ENCODE assay signal across 10 cellular contexts in genomic region chr11:110130642-110131238, GRCh38. TPM values are rescaled to one million over a fixed set of nuclear protein-coding genes. Genes with fewer than 3 reads are reported as not detected.
DNase-seq lines count a peak whose midpoint lies in the region; ATAC-seq and TF ChIP-seq lines count a peak whose summit lies in the region.
"Had no signal": no experiment of that assay in that cellular context is flagged by ENCODE, and none has a peak within 500 bp of the region (broad histone marks: within the 10 kb centered on the region; RNA-seq: fewer than 3 reads in every experiment).

No MANE protein-coding gene starts in this region.

- H3K4me3 ChIP-seq in heart right ventricle (no peak overlapping the region), SJCRH30 (peak overlapping the region; percentile 36)
- H3K4me3 ChIP-seq: A549 had no signal

- intact Hi-C loops in heart right ventricle (cut with DNase I): no loop called here
- intact Hi-C loops in Right ventricle myocardium superior (cut with DNase I): no loop called here

- no peaks in the 10 kb centered on the region for H3K36me3 ChIP-seq in heart right ventricle
- H3K36me3 ChIP-seq in SJCRH30: no peaks in the 10 kb centered on the region

- peaks cover 5% of the 10 kb centered on the region for H3K27me3 Mint-ChIP-seq in activated T-cell treated with anti-CD3 and anti-CD28 coated beads, Interleukin-2, amount 50 U/mL, for 72 hours (ENCODE audit: low read depth)

- no peak overlapping the region for H3K27ac Mint-ChIP-seq in activated T-cell treated with anti-CD3 and anti-CD28 coated beads, Interleukin-2, amount 50 U/mL, for 72 hours
- H3K27ac Mint-ChIP-seq: activated CD8-positive, alpha-beta memory T cell treated with anti-CD3 and anti-CD28 coated beads, Interleukin-2, amount 10 ng/mL, durations not matched to agents 7 days and 5 days had no signal

- no peak overlapping the region for H3K4me3 Mint-ChIP-seq in activated T-cell treated with anti-CD3 and anti-CD28 coated beads, Interleukin-2, amount 50 U/mL, for 72 hours
- H3K4me3 Mint-ChIP-seq: activated CD8-positive, alpha-beta memory T cell treated with anti-CD3 and anti-CD28 coated beads, Interleukin-2, amount 10 ng/mL, durations not matched to agents 7 days and 5 days had no signal

- H3K36me3 Mint-ChIP-seq in activated T-cell treated with anti-CD3 and anti-CD28 coated beads, Interleukin-2, amount 50 U/mL, for 72 hours (ENCODE audit: insufficient read depth in 2 of 2): no peaks in the 10 kb centered on the region
- H3K36me3 Mint-ChIP-seq: activated CD8-positive, alpha-beta memory T cell treated with anti-CD3 and anti-CD28 coated beads, Interleukin-2, amount 10 ng/mL, durations not matched to agents 7 days and 5 days had no signal

- DNase-seq in heart right ventricle (no peak), Right ventricle myocardium superior (no peak), SJCRH30 (peak; percentile 91 to 93), iris pigment epithelial cell (ENCODE audit: low read depth) (peak; percentile 34)
- no peak for DNase-seq in activated CD8-positive, alpha-beta memory T cell treated with anti-CD3 and anti-CD28 coated beads, Interleukin-2, amount 50 U/mL, for 48 hours
- no peak for DNase-seq in activated T-cell treated with anti-CD3 and anti-CD28 coated beads, Interleukin-2, amount 50 U/mL, for 72 hours
- DNase-seq: activated CD8-positive, alpha-beta memory T cell treated with anti-CD3 and anti-CD28 coated beads, Interleukin-2, amount 10 ng/mL, durations not matched to agents 7 days and 5 days had no signal

- H3K9me3 ChIP-seq in heart right ventricle (no peaks in the 10 kb centered on the region), SJCRH30 (replicated peaks) (no peaks in the 10 kb centered on the region)
- H3K9me3 ChIP-seq: A549 had no signal

- peaks cover 0 to 28% (median 19%) of the 10 kb centered on the region in 9 donors for H3K4me1 ChIP-seq in heart right ventricle
- H3K4me1 ChIP-seq in SJCRH30: peaks cover 26% of the 10 kb centered on the region; the same call in 1 of the 2 replicates

- peak; percentile 38 to 85 (median 66) for ATAC-seq in heart right ventricle
- no peak for ATAC-seq in Right ventricle myocardium superior (ENCODE audit: poor library complexity)
- no peak for ATAC-seq in activated T-cell treated with anti-CD3 and anti-CD28 coated beads, Interleukin-2, amount 50 U/mL, for 72 hours (replicated peaks in 1 of 2)
- no peak for ATAC-seq in GM18511 (IDR thresholded peaks at IDR 0.05; ENCODE audit: unreplicated experiment)
- ATAC-seq in HG03196 (IDR thresholded peaks at IDR 0.05; ENCODE audit: unreplicated experiment): no peak
- ATAC-seq: A549; activated CD8-positive, alpha-beta memory T cell treated with anti-CD3 and anti-CD28 coated beads, Interleukin-2, amount 10 ng/mL, durations not matched to agents 7 days and 5 days had no signal

- no peaks in the 10 kb centered on the region for H3K9me3 Mint-ChIP-seq in activated T-cell treated with anti-CD3 and anti-CD28 coated beads, Interleukin-2, amount 50 U/mL, for 72 hours

- WGBS in heart right ventricle, 2 donors: 53 to 54% methylated on average over 10 of the region's 10 CpGs

- peak overlapping the region in 1 of 10 donors; percentile 4 for H3K27ac ChIP-seq in heart right ventricle
- peak overlapping the region; percentile 69 for H3K27ac ChIP-seq in SJCRH30

- H3K27me3 ChIP-seq in heart right ventricle (no peaks in the 10 kb centered on the region), SJCRH30 (no peaks in the 10 kb centered on the region)

- TF ChIP-seq CTCF in heart right ventricle (IDR thresholded peaks at IDR 0.05): no peak

- no peaks in the 10 kb centered on the region for H3K4me1 Mint-ChIP-seq in activated T-cell treated with anti-CD3 and anti-CD28 coated beads, Interleukin-2, amount 50 U/mL, for 72 hours (ENCODE audit: low read depth)
- H3K4me1 Mint-ChIP-seq: activated CD8-positive, alpha-beta memory T cell treated with anti-CD3 and anti-CD28 coated beads, Interleukin-2, amount 10 ng/mL, durations not matched to agents 7 days and 5 days had no signal

RNA-seq across cellular contexts. Expression of gene ZC3H12C, which starts 37.5 kb away (rescaled TPM):
- total RNA-seq in heart right ventricle (10 to 100 TPM; 15.1 to 22.8 (median 20.9) TPM), Right ventricle myocardium superior (16.1 TPM)
- polyA plus RNA-seq in heart right ventricle: 1 to 10 TPM; 2.1 to 3.1 TPM
- total RNA-seq in SJCRH30 (2014; rRNA removed; shearing (Covaris generic)): 6.0 and 6.7 TPM in 2 replicates
- total RNA-seq in activated T-cell treated with anti-CD3 and anti-CD28 coated beads, Interleukin-2, amount 50 U/mL, for 72 hours: 1 to 10 TPM; 2.5 to 6.6 TPM

Comparison
In these comparisons a context has a peak if more than half of its experiments do, and no peak if none do; other contexts are left out.
1. ATAC-seq: peak in heart right ventricle (8 of 8); none in Right ventricle myocardium superior (single experiment), activated T-cell treated with anti-CD3 and anti-CD28 coated beads, Interleukin-2, amount 50 U/mL, for 72 hours (0 of 2), GM18511 (single experiment) and HG03196 (single experiment).
2. DNase-seq: peak in SJCRH30 (2 of 2) and iris pigment epithelial cell (single experiment); none in heart right ventricle (0 of 2), Right ventricle myocardium superior (single experiment), activated CD8-positive, alpha-beta memory T cell treated with anti-CD3 and anti-CD28 coated beads, Interleukin-2, amount 50 U/mL, for 48 hours (single experiment) and activated T-cell treated with anti-CD3 and anti-CD28 coated beads, Interleukin-2, amount 50 U/mL, for 72 hours (0 of 2).